In genomic region chr6:7267521-7268091, GRCh38 we compare ENCODE assay signal across 9 cellular contexts. TPM values are rescaled to one million over a fixed set of nuclear protein-coding genes. Genes with fewer than 3 reads are reported as not detected.
DNase-seq lines count a peak whose midpoint lies in the region; ATAC-seq and TF ChIP-seq lines count a peak whose summit lies in the region.
"Had no signal": no experiment of that assay in that cellular context is flagged by ENCODE, and none has a peak within 500 bp of the region (broad histone marks: within the 10 kb centered on the region; RNA-seq: fewer than 3 reads in every experiment).

No MANE protein-coding gene starts in this region.

- TF ChIP-seq POLR2A in stomach (IDR thresholded peaks at IDR 0.05), result no peak

- no peaks in the 10 kb centered on the region for H3K36me3 ChIP-seq in stomach
- H3K36me3 ChIP-seq: BLaER1 treated with 17β-estradiol and CSF1 and Interleukin-3, amounts not matched to agents 10 nM and 100 nM had no signal

- WGBS in stomach, 5 donors, result 36 to 57% (median 49%) methylated on average over 9 to 13 of the region's 13 CpGs

- H3K4me3 Mint-ChIP-seq in activated CD4-positive, alpha-beta T cell treated with anti-CD3 and anti-CD28 coated beads for 36 hours, result no peak overlapping the region

- H3K4me1 ChIP-seq in stomach, result peaks cover 0 to 21% (median 12%) of the 10 kb centered on the region in 4 donors

- CTCF ChIA-PET in activated CD4-positive, alpha-beta T cell treated with anti-CD3 and anti-CD28 coated beads for 36 hours (lab: Charles Lee), result no interaction called here

- no peaks in the 10 kb centered on the region for H3K36me3 Mint-ChIP-seq in activated CD4-positive, alpha-beta T cell treated with anti-CD3 and anti-CD28 coated beads for 36 hours (ENCODE audit: low read depth)

- no peaks in the 10 kb centered on the region for H3K27me3 ChIP-seq in stomach
- H3K27me3 ChIP-seq: BLaER1 treated with 17β-estradiol and CSF1 and Interleukin-3, amounts not matched to agents 10 nM and 100 nM had no signal

- no peaks in the 10 kb centered on the region for H3K9me3 ChIP-seq in stomach

- no peak overlapping the region for H3K4me3 ChIP-seq in stomach
- H3K4me3 ChIP-seq: BLaER1 treated with 17β-estradiol and CSF1 and Interleukin-3, amounts not matched to agents 10 nM and 100 nM had no signal

- no peak for TF ChIP-seq CTCF in stomach (IDR thresholded peaks at IDR 0.05)

- no peaks in the 10 kb centered on the region for H3K27me3 Mint-ChIP-seq in activated CD4-positive, alpha-beta T cell treated with anti-CD3 and anti-CD28 coated beads for 36 hours

- H3K27ac ChIP-seq in stomach, result peak overlapping the region in 2 of 5 donors; percentile 1 to 52

- intact Hi-C loops in activated CD4-positive, alpha-beta T cell treated with anti-CD3 and anti-CD28 coated beads for 36 hours (cut with DNase I, micrococcal nuclease), result no loop called here
- intact Hi-C loops in cardiac septum (cut with DNase I), result no loop called here
- intact Hi-C loops in stomach (cut with DNase I; ENCODE audit: low total_unique reads), result no loop called here

- ATAC-seq in activated CD4-positive, alpha-beta T cell treated with anti-CD3 and anti-CD28 coated beads for 36 hours, result peak; percentile 44
- ATAC-seq in HG02798 (IDR thresholded peaks at IDR 0.05; ENCODE audit: poor library complexity, unreplicated experiment), result no peak

- TF ChIP-seq EP300 in stomach (IDR thresholded peaks at IDR 0.05), result no peak

- POLR2A ChIA-PET in activated CD4-positive, alpha-beta T cell treated with anti-CD3 and anti-CD28 coated beads for 36 hours (lab: Charles Lee), result no interaction called here

- H3K27ac Mint-ChIP-seq in activated CD4-positive, alpha-beta T cell treated with anti-CD3 and anti-CD28 coated beads for 36 hours, result no peak overlapping the region

- H3K4me1 Mint-ChIP-seq in activated CD4-positive, alpha-beta T cell treated with anti-CD3 and anti-CD28 coated beads for 36 hours, result no peaks in the 10 kb centered on the region

- no peaks in the 10 kb centered on the region for H3K9me3 Mint-ChIP-seq in activated CD4-positive, alpha-beta T cell treated with anti-CD3 and anti-CD28 coated beads for 36 hours (ENCODE audit: low read depth)

- DNase-seq in activated CD4-positive, alpha-beta T cell treated with anti-CD3 and anti-CD28 coated beads for 36 hours, result peak; percentile 30
- DNase-seq in activated CD4-positive, alpha-beta T cell treated with anti-CD3 and anti-CD28 coated beads for 4 hours, result no peak
- DNase-seq in SW480 (ENCODE audit: low spot score), result peak; percentile 34
- peak; percentile 77 for DNase-seq in cardiac septum (ENCODE audit: low spot score)
- peak; percentile 88 for DNase-seq in stomach
- DNase-seq in T-helper 9 cell, result no peak
- DNase-seq in activated T-cell treated with anti-CD3 and anti-CD28 coated beads for 4 hours, result no peak

RNA-seq across cellular contexts. Expression of gene SSR1, which starts 45.4 kb away (rescaled TPM):
- total RNA-seq in activated CD4-positive, alpha-beta T cell treated with anti-CD3 and anti-CD28 coated beads for 36 hours, result 100 to 1,000 TPM; 129 to 165 TPM
- total RNA-seq in cardiac septum (61.8 TPM), stomach (10 to 100 TPM; 29.8 to 62.4 (median 40.3) TPM)
- 10 to 100 TPM; 11.6 to 21.0 (median 18.0) TPM for polyA plus RNA-seq in stomach

Comparison
In these comparisons a context has a peak if more than half of its experiments do, and no peak if none do; other contexts are left out.
1. DNase-seq: peak in activated CD4-positive, alpha-beta T cell treated with anti-CD3 and anti-CD28 coated beads for 36 hours (single experiment), SW480 (single experiment), cardiac septum (single experiment) and stomach (single experiment); none in activated CD4-positive, alpha-beta T cell treated with anti-CD3 and anti-CD28 coated beads for 4 hours (0 of 2), T-helper 9 cell (single experiment) and activated T-cell treated with anti-CD3 and anti-CD28 coated beads for 4 hours (single experiment).